ENCODE assay signal across 14 cellular contexts in the genomic region with DNA sequence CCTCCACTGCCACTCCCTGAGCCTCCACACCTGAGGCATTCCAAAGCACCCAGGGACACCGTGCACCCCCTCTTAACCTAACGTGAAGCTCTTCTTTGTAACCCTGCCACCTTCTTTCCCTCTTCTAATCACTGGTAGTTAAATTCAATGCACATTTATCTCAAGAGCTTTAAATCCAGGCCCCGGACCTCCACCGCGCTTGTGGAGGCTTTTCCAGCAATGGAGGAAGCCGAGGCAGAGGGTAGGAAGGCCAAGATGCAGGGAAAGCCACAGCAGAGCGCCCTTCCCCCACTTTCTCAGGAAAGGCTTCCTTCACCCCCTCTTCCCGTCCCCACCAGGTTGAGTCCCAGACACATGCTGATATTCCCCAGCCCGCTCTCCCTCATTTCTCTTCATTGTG. TPM values are rescaled to one million over a fixed set of nuclear protein-coding genes. Genes with fewer than 3 reads are reported as not detected.
DNase-seq lines count a peak whose midpoint lies in the region; ATAC-seq, FAIRE-seq and TF ChIP-seq lines count a peak whose summit lies in the region.
"Had no signal": no experiment of that assay in that cellular context is flagged by ENCODE, and none has a peak within 500 bp of the region (broad histone marks: within the 10 kb centered on the region; RNA-seq: fewer than 3 reads in every experiment).

No MANE protein-coding gene starts in this region.

- no TSS peak for BruUV-seq in Caco-2 (replicated peaks; lab: Mats Ljungman, UMichigan)
- no TSS peak for BruUV-seq in PC-9 (replicated peaks; lab: Mats Ljungman, UMichigan)

- no peaks in the 10 kb centered on the region for H3K4me1 Mint-ChIP-seq in Caco-2 (ENCODE audit: low read depth, unreplicated experiment)

- no peak for FAIRE-seq in kidney (lab: Jason Lieb, UNC)

- no peaks in the 10 kb centered on the region for H3K9me2 ChIP-seq in PC-9 (ENCODE audit: insufficient read depth)

- intact Hi-C loops in Caco-2 (cut with micrococcal nuclease; ENCODE audit: unreplicated experiment) = loop anchor here (10.0 kb wide), 1 partner anchor 128 kb away; no protein-coding TSS in a partner anchor
- intact Hi-C loops in PC-9 (cut with micrococcal nuclease; ENCODE audit: unreplicated experiment) = no loop called here
- intact Hi-C loops in kidney (cut with DNase I) = no loop called here
- intact Hi-C loops in posterior vena cava (cut with DNase I) = no loop called here
- intact Hi-C loops in mucosa of descending colon (cut with DNase I, micrococcal nuclease) = no loop called here

- H3K4me3 Mint-ChIP-seq in Caco-2 (ENCODE audit: unreplicated experiment) = peak overlapping the region; percentile 69

- H3K4me3 ChIP-seq in Caco-2 (ENCODE audit: low read depth, low read length) (no peak overlapping the region), PC-9 (no peak overlapping the region), kidney (ENCODE audit: low read length in 2 of 2) (no peak overlapping the region), mucosa of descending colon (no peak overlapping the region)

- ATAC-seq in HG02588 (IDR thresholded peaks at IDR 0.05; ENCODE audit: unreplicated experiment) (no peak), mucosa of descending colon (no peak)

- no peaks in the 10 kb centered on the region for H3F3A ChIP-seq in PC-9 (ENCODE audit: insufficient read depth, low read depth)

- no peaks in the 10 kb centered on the region for H3K36me3 Mint-ChIP-seq in Caco-2 (ENCODE audit: insufficient read depth, unreplicated experiment)

- no peak overlapping the region for H3K9ac ChIP-seq in kidney (ENCODE audit: low read length in 2 of 2)

- H3K27ac Mint-ChIP-seq in Caco-2 (ENCODE audit: unreplicated experiment) = no peak overlapping the region

- no peaks in the 10 kb centered on the region for H3K9me3 Mint-ChIP-seq in Caco-2 (ENCODE audit: unreplicated experiment)

- H3K36me3 ChIP-seq in Caco-2 (ENCODE audit: control insufficient read depth, insufficient read depth, low read length) (no peaks in the 10 kb centered on the region), PC-9 (ENCODE audit: low read depth) (no peaks in the 10 kb centered on the region), kidney (ENCODE audit: control insufficient read depth in 1 of 2, insufficient read depth in 2 of 2, low read length in 2 of 2) (no peaks in the 10 kb centered on the region), mucosa of descending colon (ENCODE audit: low read depth) (no peaks in the 10 kb centered on the region)
- H3K36me3 ChIP-seq: ovary had no signal

- peaks cover 19% of the 10 kb centered on the region for H3K27me3 Mint-ChIP-seq in Caco-2 (ENCODE audit: insufficient read depth, unreplicated experiment)

- H2AFZ ChIP-seq in PC-9 = no peak overlapping the region

- H3K9me3 ChIP-seq in Caco-2 = no peaks in the 10 kb centered on the region
- H3K9me3 ChIP-seq in PC-9 (ENCODE audit: insufficient read depth, low read depth) = no peaks in the 10 kb centered on the region
- H3K9me3 ChIP-seq in kidney (ENCODE audit: control insufficient read depth in 1 of 2, low read length in 2 of 2) = no peaks in the 10 kb centered on the region
- no peaks in the 10 kb centered on the region for H3K9me3 ChIP-seq in mucosa of descending colon
- H3K9me3 ChIP-seq: ovary had no signal

- H3K4me2 ChIP-seq in PC-9 = peak overlapping the region; percentile 63; the same call in 1 of the 2 replicates

- no peaks in the 10 kb centered on the region; the same call in 1 of the 2 replicates for H3K27me3 ChIP-seq in Caco-2 (replicated peaks; ENCODE audit: control insufficient read depth, insufficient read depth, low read length)
- peaks cover 49% of the 10 kb centered on the region for H3K27me3 ChIP-seq in PC-9 (ENCODE audit: insufficient read depth, low read depth)
- H3K27me3 ChIP-seq: ovary had no signal

- CTCF ChIA-PET in Caco-2 (lab: Charles Lee) (interaction anchor here (1.0 kb wide), 1 partner anchor 9 kb away, joined by 3 read pairs; no protein-coding TSS in a partner anchor), PC-9 (lab: Charles Lee) (no interaction called here)

- H4K20me1 ChIP-seq in PC-9 (ENCODE audit: insufficient read depth) = no peaks in the 10 kb centered on the region

- no peaks in the 10 kb centered on the region for H3K79me2 ChIP-seq in PC-9 (ENCODE audit: low read depth)

- no peak for TF ChIP-seq CTCF in Caco-2 (IDR thresholded peaks at IDR 0.05; ENCODE audit: insufficient read depth in 1 of 2, low read depth in 1 of 2, low read length in 1 of 2, severe bottlenecking in 1 of 2, unreplicated experiment in 1 of 2)
- no peak for TF ChIP-seq CTCF in PC-9 (conservative IDR thresholded peaks at IDR 0.05)
- TF ChIP-seq CTCF in kidney (IDR thresholded peaks at IDR 0.05; ENCODE audit: borderline replicate concordance, extremely low read depth, insufficient read depth) = no peak
- no peak for TF ChIP-seq CTCF in mucosa of descending colon (IDR thresholded peaks at IDR 0.05)

- POLR2A ChIA-PET in Caco-2 (lab: Charles Lee) (no interaction called here), PC-9 (lab: Charles Lee; ENCODE audit: unreplicated experiment) (no interaction called here)

- H3K27ac ChIP-seq in PC-9 = no peak overlapping the region
- no peak overlapping the region for H3K27ac ChIP-seq in kidney (ENCODE audit: low read depth in 2 of 2, low read length in 2 of 2)
- H3K27ac ChIP-seq: ovary had no signal

- DNase-seq in Caco-2 (no peak), PC-9 (no peak), kidney (peak; percentile 48), posterior vena cava (ENCODE audit: low spot score) (peak; percentile 42), C1 segment of cervical spinal cord (lab: John Stamatoyannopoulos, UW) (no peak), DMS53 treated with DMSO at 0.1 percent for 48 hours (lab: John Stamatoyannopoulos, UW; ENCODE audit: unreplicated experiment) (no peak), mucosa of descending colon (no peak)
- DNase-seq: activated CD4-positive, alpha-beta T cell treated with anti-CD3 and anti-CD28 coated beads, Interleukin-2, amount 50 U/mL, for 1 hour; effector CD4-positive, alpha-beta T cell; KG1; NCI-H2171 treated with DMSO at 0.1 percent for 48 hours; stimulated activated CD4-positive, alpha-beta T cell treated with anti-CD3 and anti-CD28 coated beads, Interleukin-4, amount 100 ng/mL, for 4 hours had no signal

- H3K4me1 ChIP-seq in Caco-2 (peaks cover 6% of the 10 kb centered on the region), PC-9 (replicated peaks; ENCODE audit: insufficient read depth) (no peaks in the 10 kb centered on the region), kidney (ENCODE audit: control insufficient read depth in 1 of 2, insufficient read depth in 1 of 2, low read depth in 1 of 2, low read length in 2 of 2) (peaks cover 0 to 7% of the 10 kb centered on the region in 2 donors), mucosa of descending colon (ENCODE audit: low read depth) (peaks cover 4% of the 10 kb centered on the region)

RNA-seq across cellular contexts. Expression of a gene that starts 0.7 kb away (rescaled TPM):
- total RNA-seq in Caco-2 (2022) (0.18 TPM in 1 of 2 replicates, not detected in the other), PC-9 (2021) (0.18 and 0.70 TPM in 2 replicates), kidney (11.1 TPM), posterior vena cava (10 to 100 TPM; 23.1 to 62.5 TPM), mucosa of descending colon (1 to 10 TPM; 1.8 to 2.4 (median 2.1) TPM)
- polyA plus RNA-seq in kidney (ENCODE audit: insufficient read depth, low read depth, low replicate concordance) = 3.4 TPM

Comparison
In these comparisons a context has a peak if more than half of its experiments do, and no peak if none do; other contexts are left out.
1. DNase-seq: peak in kidney (single experiment) and posterior vena cava (single experiment); none in Caco-2 (0 of 2), PC-9 (0 of 2), C1 segment of cervical spinal cord (0 of 14), DMS53 treated with DMSO at 0.1 percent for 48 hours (single experiment) and mucosa of descending colon (0 of 3).